In the genomic region with DNA sequence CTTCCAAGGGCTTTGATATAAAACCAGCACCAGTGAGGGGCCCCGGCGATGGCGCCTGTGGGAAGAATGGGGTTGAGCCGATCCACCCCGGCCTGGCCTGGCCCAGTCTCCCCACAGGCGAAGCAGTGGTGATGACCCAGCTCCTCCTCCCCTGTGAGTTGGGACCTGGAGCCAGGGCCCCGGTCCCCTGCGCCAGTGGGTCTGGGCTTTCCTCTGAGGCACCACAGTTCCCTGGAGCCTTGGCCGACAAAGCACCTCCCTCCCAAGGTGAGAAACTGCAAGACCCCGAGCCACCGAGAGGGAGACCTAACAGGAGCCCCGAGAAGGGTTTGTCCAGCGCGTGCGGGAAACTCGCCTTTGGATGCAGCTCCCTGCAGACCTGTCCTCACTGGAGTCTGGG, we compare ENCODE assay signal across 21 cellular contexts.
DNase-seq lines count a peak whose midpoint lies in the region; ATAC-seq, FAIRE-seq and TF ChIP-seq lines count a peak whose summit lies in the region.
"Had no signal": no experiment of that assay in that cellular context is flagged by ENCODE, and none has a peak within 500 bp of the region (broad histone marks: within the 10 kb centered on the region; RNA-seq: fewer than 3 reads in every experiment).

No MANE protein-coding gene starts in this region.

- CTCF ChIA-PET in H1 (lab: Charles Lee; ENCODE audit: partially characterized antibody): interaction anchor here (0.6 kb wide), 1 partner anchor 16 kb away, joined by 4 read pairs; no protein-coding TSS in a partner anchor

- no peaks in the 10 kb centered on the region for H3K36me3 ChIP-seq in left ventricle myocardium inferior
- H3K36me3 ChIP-seq in right atrium auricular region: no peaks in the 10 kb centered on the region
- no peaks in the 10 kb centered on the region; a peak in 1 of 8 replicates for H3K36me3 ChIP-seq in H1 (ENCODE audit: control insufficient read depth in 2 of 4, insufficient read depth in 4 of 4, low read length in 3 of 4)
- no peaks in the 10 kb centered on the region for H3K36me3 ChIP-seq in colonic mucosa

- H3K18ac ChIP-seq in H1 (ENCODE audit: extremely low read depth, low read length): no peak overlapping the region

- no peak overlapping the region for H2BK20ac ChIP-seq in H1 (ENCODE audit: low read length)

- no peak for ATAC-seq in GM18909 (IDR thresholded peaks at IDR 0.05; ENCODE audit: poor library complexity, unreplicated experiment)
- ATAC-seq: HCT116, Panc1 had no signal

- no peak overlapping the region for H4K91ac ChIP-seq in H1 (replicated peaks; ENCODE audit: insufficient read length, low read length)

- H4K20me1 ChIP-seq in H1 (replicated peaks in 1 of 2; ENCODE audit: control insufficient read depth in 1 of 2, insufficient read depth in 2 of 2, low read length in 2 of 2): peaks cover 0 to 18% of the 10 kb centered on the region in 2 experiments

- H3K4me1 Mint-ChIP-seq in osteocyte (ENCODE audit: unreplicated experiment): no peaks in the 10 kb centered on the region
- H3K4me1 Mint-ChIP-seq: IgD-negative memory B cell had no signal

- H3K4me1 ChIP-seq in left ventricle myocardium inferior (no peaks in the 10 kb centered on the region), right atrium auricular region (no peaks in the 10 kb centered on the region), H1 (replicated peaks in 1 of 4; ENCODE audit: control insufficient read depth in 3 of 4, insufficient read depth in 4 of 4, low read length in 3 of 4) (peaks cover 0 to 5% (median 0%) of the 10 kb centered on the region in 4 experiments; a peak in 1 of 7 replicates), colonic mucosa (no peaks in the 10 kb centered on the region)

- H3K9ac ChIP-seq in H1 (replicated peaks in 1 of 4; ENCODE audit: extremely low read depth in 1 of 4, low read depth in 3 of 4, low read length in 3 of 4): no peak overlapping the region
- H3K9ac ChIP-seq in colonic mucosa (ENCODE audit: low read depth in 2 of 2, low read length in 2 of 2): no peak overlapping the region

- 0 out of 2 replicates have a peak, but pooled peaks cover 2% of the 10 kb centered on the region for H3K79me1 ChIP-seq in H1 (ENCODE audit: low read depth, low read length)

- H4K8ac ChIP-seq in H1 (ENCODE audit: extremely low read depth, insufficient read depth, low read length): peak overlapping the region; percentile 17; the same call in 1 of the 2 replicates

- 89% methylated on average over 12 of the region's 16 CpGs; no CpG with 5 or more reads in 1 of the 2 experiments for WGBS in H1 (ENCODE audit: extremely low coverage in 1 of 2, insufficient coverage in 1 of 2, insufficient read length in 1 of 2, insufficient replicate concordance in 2 of 2, low coverage in 1 of 2, low lambda C conversion rate in 2 of 2, missing lambda C conversion rate in 1 of 2), 2 experiments

- no peak for FAIRE-seq in H1 (lab: Jason Lieb, UNC)
- FAIRE-seq: HTR-8/SVneo had no signal

- no peak overlapping the region for H3K23ac ChIP-seq in H1 (ENCODE audit: insufficient read length)

- TF ChIP-seq POLR2A in H1 (IDR thresholded peaks at IDR 0.05; ENCODE audit: control extremely low read depth in 1 of 2, low read depth in 2 of 2, low read length in 2 of 2): no peak

- DNase-seq in left ventricle myocardium inferior (peak; percentile 5), right atrium auricular region (ENCODE audit: low spot score) (no peak), H1 (ENCODE audit: low read depth in 1 of 2, low spot score in 2 of 2) (no peak), osteocyte (ENCODE audit: extremely low spot score, unreplicated experiment) (peak; percentile 80), GM19238 (ENCODE audit: insufficient read length, low spot score) (no peak), colonic mucosa (no peak)
- DNase-seq: COR-L47, DMS153, Kasumi-1, MM.1S, NCI-H1092 treated with DMSO at 0.1 percent for 48 hours, NCI-H2081 treated with DMSO at 0.1 percent for 48 hours, NCI-H510A treated with DMSO at 0.1 percent for 48 hours, NCI-H82, SHP77 treated with DMSO at 0.1 percent for 48 hours had no signal

- intact Hi-C loops in left ventricle myocardium inferior (cut with micrococcal nuclease) (no loop called here), colonic mucosa (cut with DNase I) (no loop called here)

- H3K9me3 Mint-ChIP-seq in osteocyte (ENCODE audit: unreplicated experiment): no peaks in the 10 kb centered on the region
- H3K9me3 Mint-ChIP-seq: IgD-negative memory B cell had no signal

- no peak overlapping the region for H3K56ac ChIP-seq in H1 (replicated peaks; ENCODE audit: insufficient read length, low read depth, low read length)

- H3K4me3 Mint-ChIP-seq in osteocyte (ENCODE audit: unreplicated experiment): no peak overlapping the region
- H3K4me3 Mint-ChIP-seq: IgD-negative memory B cell had no signal

- no peak overlapping the region for H2AK5ac ChIP-seq in H1 (ENCODE audit: low read depth, low read length)

- POLR2A ChIA-PET in H1 (lab: Charles Lee; ENCODE audit: partially characterized antibody): no interaction called here

- H3K14ac ChIP-seq in H1 (ENCODE audit: insufficient read length): no peak overlapping the region

- no peak overlapping the region for H2BK120ac ChIP-seq in H1 (replicated peaks; ENCODE audit: low read depth, low read length)

- no peak for TF ChIP-seq EP300 in H1 (IDR thresholded peaks at IDR 0.05; ENCODE audit: borderline replicate concordance in 1 of 2, low read depth in 2 of 2, low read length in 2 of 2)

- no peak overlapping the region for H2BK15ac ChIP-seq in H1 (ENCODE audit: low read length)

- TF ChIP-seq CTCF in left ventricle myocardium inferior (IDR thresholded peaks at IDR 0.05; ENCODE audit: borderline replicate concordance) (no peak), right atrium auricular region (IDR thresholded peaks at IDR 0.05) (no peak), H1 (IDR thresholded peaks at IDR 0.05; ENCODE audit: control extremely low read depth in 1 of 3, insufficient read depth in 1 of 3, low read depth in 1 of 3, low read length in 3 of 3) (no peak), osteocyte (IDR thresholded peaks at IDR 0.05) (no peak), colonic mucosa (IDR thresholded peaks at IDR 0.05) (no peak)

- H4K5ac ChIP-seq in H1 (ENCODE audit: insufficient read length, low read depth, low read length): no peak overlapping the region

- H3K79me2 ChIP-seq in H1 (ENCODE audit: control insufficient read depth in 1 of 2, insufficient read depth in 2 of 2, low read length in 2 of 2): no peaks in the 10 kb centered on the region

- no peak overlapping the region for H2AFZ ChIP-seq in H1 (ENCODE audit: low read length)

- H3K9me3 ChIP-seq in left ventricle myocardium inferior (replicated peaks) (no peaks in the 10 kb centered on the region), right atrium auricular region (no peaks in the 10 kb centered on the region), H1 (ENCODE audit: insufficient read depth in 2 of 2, low read depth in 1 of 2, low read length in 1 of 2) (peaks cover 0 to 5% of the 10 kb centered on the region in 2 experiments; a peak in 1 of 4 replicates), colonic mucosa (no peaks in the 10 kb centered on the region)

- no peaks in the 10 kb centered on the region for H3K36me3 Mint-ChIP-seq in osteocyte (ENCODE audit: unreplicated experiment)
- H3K36me3 Mint-ChIP-seq: IgD-negative memory B cell had no signal

- no peak overlapping the region for H2BK12ac ChIP-seq in H1 (ENCODE audit: low read depth, low read length)

- no peaks in the 10 kb centered on the region for H3K27me3 Mint-ChIP-seq in osteocyte (ENCODE audit: unreplicated experiment)
- H3K27me3 Mint-ChIP-seq: IgD-negative memory B cell had no signal

- H3K4me3 ChIP-seq in left ventricle myocardium inferior: no peak overlapping the region
- no peak overlapping the region for H3K4me3 ChIP-seq in right atrium auricular region
- no peak overlapping the region for H3K4me3 ChIP-seq in H1 (ENCODE audit: extremely low read depth in 1 of 4, insufficient read depth in 2 of 4, low read depth in 3 of 4, low read length in 4 of 4)
- H3K4me3 ChIP-seq in colonic mucosa: no peak overlapping the region

- H3K27me3 ChIP-seq in left ventricle myocardium inferior (ENCODE audit: low read depth) (peaks cover 50% of the 10 kb centered on the region), right atrium auricular region (no peaks in the 10 kb centered on the region), H1 (replicated peaks in 1 of 4; ENCODE audit: control insufficient read depth in 3 of 4, extremely low read depth in 1 of 4, insufficient read depth in 3 of 4, low read length in 3 of 4) (peaks cover 0 to 6% (median 0%) of the 10 kb centered on the region in 4 experiments; a peak in 1 of 7 replicates), colonic mucosa (no peaks in the 10 kb centered on the region)

- H3K27ac ChIP-seq in left ventricle myocardium inferior (replicated peaks) (no peak overlapping the region), right atrium auricular region (no peak overlapping the region), H1 (ENCODE audit: low read depth, low read length) (no peak overlapping the region), colonic mucosa (no peak overlapping the region)
- H3K27ac ChIP-seq: HL-60 had no signal

- H3K4ac ChIP-seq in H1 (replicated peaks; ENCODE audit: insufficient read length, low read depth, low read length): no peak overlapping the region

- no peak for TF ChIP-seq RAD21 in H1 (IDR thresholded peaks at IDR 0.05 in 1 of 2, conservative IDR thresholded peaks at IDR 0.05 in 1 of 2; ENCODE audit: low read depth in 2 of 2, low read length in 2 of 2)

- H3K23me2 ChIP-seq in H1 (ENCODE audit: low read depth, low read length): peaks cover 24% of the 10 kb centered on the region

- H3K4me2 ChIP-seq in H1 (ENCODE audit: insufficient read depth in 1 of 2, low read depth in 2 of 2, low read length in 2 of 2): no peak overlapping the region

- H2BK5ac ChIP-seq in H1 (ENCODE audit: low read depth, low read length): no peak overlapping the region

- no peak overlapping the region for H3K27ac Mint-ChIP-seq in osteocyte (ENCODE audit: unreplicated experiment)

TF ChIP-seq in H1, 55 proteins besides CTCF, POLR2A, EP300 and RAD21:
- TF ChIP-seq EGR1 (IDR thresholded peaks at IDR 0.05; ENCODE audit: borderline replicate concordance, low read depth, low read length) (no peak), SP4 (IDR thresholded peaks at IDR 0.05; ENCODE audit: low read length) (no peak), CHD2 (IDR thresholded peaks at IDR 0.05; ENCODE audit: low read length) (no peak), MAFK (IDR thresholded peaks at IDR 0.05; ENCODE audit: low read depth, low read length) (no peak), KDM5A (IDR thresholded peaks at IDR 0.05; ENCODE audit: low read length) (no peak), CBX8 (IDR thresholded peaks at IDR 0.05; ENCODE audit: borderline replicate concordance, low read depth, low read length) (no peak)

Comparison
In these comparisons a context has a peak if more than half of its experiments do, and no peak if none do; other contexts are left out.
1. DNase-seq: peak in left ventricle myocardium inferior (single experiment) and osteocyte (single experiment); none in right atrium auricular region (single experiment), H1 (0 of 2), GM19238 (single experiment) and colonic mucosa (single experiment).